ENCODE assay signal across 16 cellular contexts in the genomic region with DNA sequence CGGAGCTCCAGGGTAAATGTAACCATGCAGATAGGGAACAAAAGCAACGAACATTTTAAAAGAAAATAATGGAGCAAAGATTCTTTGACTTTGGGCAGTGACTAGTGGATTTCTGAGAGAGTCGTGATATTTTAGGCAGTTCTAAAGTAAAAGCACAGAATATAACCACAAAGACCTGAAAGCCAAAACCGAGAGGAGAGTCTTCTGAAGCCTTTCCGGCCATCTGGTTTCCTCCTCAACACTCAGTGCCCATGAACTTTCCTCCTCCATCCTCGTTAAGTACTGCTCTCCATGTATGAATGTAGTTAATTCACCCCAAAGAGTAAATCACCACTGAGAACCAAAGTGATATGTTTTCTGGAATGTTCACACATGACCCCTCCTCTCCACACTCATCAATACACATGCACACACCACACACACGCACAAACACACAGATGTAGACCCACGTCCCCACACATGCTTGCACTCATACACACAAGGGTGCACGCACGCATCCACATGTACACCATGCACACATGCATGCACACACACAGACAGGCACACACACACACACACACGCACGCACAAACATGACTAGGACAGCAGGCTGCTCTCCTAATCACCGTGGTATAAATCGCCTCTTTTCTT.
DNase-seq lines count a peak whose midpoint lies in the region; TF ChIP-seq lines count a peak whose summit lies in the region.
"Had no signal": no experiment of that assay in that cellular context is flagged by ENCODE, and none has a peak within 500 bp of the region (broad histone marks: within the 10 kb centered on the region; RNA-seq: fewer than 3 reads in every experiment).

No MANE protein-coding gene starts in this region.

- H3K9me3 ChIP-seq in H9 (ENCODE audit: control insufficient read depth, low read depth, low read length), result no peaks in the 10 kb centered on the region
- no peaks in the 10 kb centered on the region for H3K9me3 ChIP-seq in HUES48 (ENCODE audit: control insufficient read depth, insufficient read depth, low read length)
- peaks cover 0 to 2% of the 10 kb centered on the region in 2 donors for H3K9me3 ChIP-seq in neuronal stem cell (replicated peaks in 1 of 2; ENCODE audit: control insufficient read depth in 2 of 2, insufficient read depth in 1 of 2, low read depth in 1 of 2, low read length in 2 of 2)
- no peaks in the 10 kb centered on the region for H3K9me3 ChIP-seq in spleen
- H3K9me3 ChIP-seq: BE2C, heart right ventricle had no signal

- H3K27me3 ChIP-seq in H9 (ENCODE audit: insufficient read depth, low read length) (no peaks in the 10 kb centered on the region), HUES48 (ENCODE audit: control insufficient read depth, insufficient read depth, low read length) (no peaks in the 10 kb centered on the region), neuronal stem cell (ENCODE audit: control insufficient read depth in 3 of 3, insufficient read depth in 3 of 3, low read depth in 1 of 3, low read length in 3 of 3) (peaks cover 0 to 17% (median 0%) of the 10 kb centered on the region in 3 experiments), spleen (replicated peaks in 1 of 7) (peaks cover 0 to 80% (median 0%) of the 10 kb centered on the region in 7 donors)
- H3K27me3 ChIP-seq: cardiac muscle cell had no signal

- H3K79me2 ChIP-seq in H9 (ENCODE audit: insufficient read depth, low read length), result no peaks in the 10 kb centered on the region

- H3K9me3 Mint-ChIP-seq in H9, result no peaks in the 10 kb centered on the region

- no peak for TF ChIP-seq POLR2A in spleen (IDR thresholded peaks at IDR 0.05)

- H4K8ac ChIP-seq in H9 (replicated peaks; ENCODE audit: insufficient read length, low read depth, low read length), result peak overlapping the region; percentile 43
- no peak overlapping the region for H4K8ac ChIP-seq in neuronal stem cell (ENCODE audit: low read depth, low read length)

- no peak overlapping the region for H3T11ph ChIP-seq in H9 (ENCODE audit: low read length)

- H3K4me3 ChIP-seq in HUES48 (ENCODE audit: low read depth, low read length) (no peak overlapping the region), neuronal stem cell (ENCODE audit: low read length in 2 of 2) (peak overlapping the region in 1 of 2 donors; percentile 62), spleen (no peak overlapping the region)
- H3K4me3 ChIP-seq: cardiac muscle cell, heart right ventricle had no signal

- H4K91ac ChIP-seq in H9 (ENCODE audit: insufficient read length, low read depth, low read length), result no peak overlapping the region
- H4K91ac ChIP-seq in neuronal stem cell (ENCODE audit: low read depth, low read length, poor library complexity), result no peak overlapping the region

- H2BK15ac ChIP-seq in H9 (ENCODE audit: low read depth, low read length) (no peak overlapping the region), neuronal stem cell (ENCODE audit: low read length) (no peak overlapping the region)

- peak overlapping the region; percentile 94 for H2BK20ac ChIP-seq in H9 (ENCODE audit: low read depth, low read length, poor library complexity, severe bottlenecking)

- no peak overlapping the region for H2AK5ac ChIP-seq in H9 (ENCODE audit: insufficient read length, low read length)
- no peak overlapping the region for H2AK5ac ChIP-seq in neuronal stem cell (ENCODE audit: low read depth, low read length)

- H3K27me3 Mint-ChIP-seq in H9 (ENCODE audit: low read depth), result peaks cover 15% of the 10 kb centered on the region

- H3K4me2 ChIP-seq in H9 (ENCODE audit: insufficient read depth, insufficient read length, low read length) (no peak overlapping the region), neuronal stem cell (ENCODE audit: insufficient read depth, low read length, poor library complexity, severe bottlenecking) (no peak overlapping the region)

- H3K27ac ChIP-seq in H9 (ENCODE audit: insufficient read length, low read depth, low read length) (no peak overlapping the region), HUES48 (ENCODE audit: low read depth, low read length) (peak overlapping the region; percentile 79), neuronal stem cell (replicated peaks; ENCODE audit: low read length) (no peak overlapping the region), spleen (no peak overlapping the region)
- H3K27ac ChIP-seq: cardiac muscle cell, heart right ventricle had no signal

- no peaks in the 10 kb centered on the region for H3K79me1 ChIP-seq in H9 (ENCODE audit: insufficient read depth, low read depth, low read length, poor library complexity, severe bottlenecking)
- no peaks in the 10 kb centered on the region for H3K79me1 ChIP-seq in neuronal stem cell (ENCODE audit: low read depth, low read length)

- H3K4me1 Mint-ChIP-seq in H9, result peaks cover 29 to 30% of the 10 kb centered on the region in 2 experiments

- no peak overlapping the region for H3K56ac ChIP-seq in H9 (ENCODE audit: insufficient read length, low read depth, low read length)

- no CpG with 5 or more reads among the region's 14 CpGs for WGBS in H9 (ENCODE audit: extremely low coverage, insufficient read length, low lambda C conversion rate)
- WGBS in neuronal stem cell (ENCODE audit: extremely low coverage in 2 of 2, insufficient read length in 2 of 2, insufficient replicate concordance in 1 of 2), 2 donors, result no CpG with 5 or more reads among the region's 14 CpGs
- WGBS in spleen, 5 donors, result 57 to 66% (median 58%) methylated on average over 14 of the region's 14 CpGs

- H3K4me1 ChIP-seq in H9 (ENCODE audit: insufficient read depth, low read length), result peaks cover 10% of the 10 kb centered on the region; the same call in 1 of the 2 replicates
- H3K4me1 ChIP-seq in HUES48 (ENCODE audit: control insufficient read depth, insufficient read depth, low read length), result peaks cover 21% of the 10 kb centered on the region
- H3K4me1 ChIP-seq in neuronal stem cell (ENCODE audit: control insufficient read depth in 2 of 2, insufficient read depth in 1 of 2, low read depth in 1 of 2, low read length in 2 of 2), result peaks cover 0 to 4% of the 10 kb centered on the region in 2 donors
- H3K4me1 ChIP-seq in spleen, result no peaks in the 10 kb centered on the region
- H3K4me1 ChIP-seq: BE2C, heart right ventricle had no signal

- H3K23ac ChIP-seq in H9 (ENCODE audit: insufficient read length, low read depth, low read length) (peak overlapping the region; percentile 72), neuronal stem cell (ENCODE audit: low read depth, low read length, poor library complexity) (peak overlapping the region; percentile 94)

- peak; percentile 29 for DNase-seq in GM19238 (ENCODE audit: insufficient read length, low spot score)
- no peak for DNase-seq in H9
- no peak for DNase-seq in neuronal stem cell (ENCODE audit: low spot score)
- no peak for DNase-seq in NCI-H226
- no peak for DNase-seq in spleen
- DNase-seq in NCI-H1436 treated with DMSO at 0.1 percent for 48 hours (lab: John Stamatoyannopoulos, UW), result no peak
- DNase-seq: activated CD4-positive, alpha-beta T cell treated with anti-CD3 and anti-CD28 coated beads, Interleukin-2, amount 50 U/mL, for 4 hours; activated T-cell treated with anti-CD3 and anti-CD28 coated beads, Interleukin-2, amount 50 U/mL, for 48 hours; BE2C; heart right ventricle; NCI-H1694; NCI-H524; OCI-M1; stimulated activated CD4-positive, alpha-beta T cell treated with anti-CD3 and anti-CD28 coated beads, Interleukin-1b, Interleukin-23, amount 100 ng/mL, for 48 hours had no signal

- no peak overlapping the region for H3K14ac ChIP-seq in H9 (ENCODE audit: insufficient read depth, low read length)
- H3K14ac ChIP-seq in neuronal stem cell (ENCODE audit: low read length), result peak overlapping the region; percentile 91

- no peak overlapping the region for H2AFZ ChIP-seq in H9 (ENCODE audit: low read length)
- H2AFZ ChIP-seq in neuronal stem cell (ENCODE audit: low read length), result peak overlapping the region; percentile 13

- H3K36me3 ChIP-seq in HUES48 (ENCODE audit: control insufficient read depth, insufficient read depth, low read length), result no peaks in the 10 kb centered on the region
- no peaks in the 10 kb centered on the region for H3K36me3 ChIP-seq in neuronal stem cell (replicated peaks in 1 of 2; ENCODE audit: control insufficient read depth in 2 of 2, insufficient read depth in 2 of 2, low read length in 2 of 2)
- no peaks in the 10 kb centered on the region for H3K36me3 ChIP-seq in spleen
- H3K36me3 ChIP-seq: BE2C, cardiac muscle cell, heart right ventricle had no signal

- H2BK5ac ChIP-seq in H9 (ENCODE audit: insufficient read length, low read length), result no peak overlapping the region
- H2BK5ac ChIP-seq in neuronal stem cell (ENCODE audit: low read length), result no peak overlapping the region

- H3K23me2 ChIP-seq in H9 (ENCODE audit: insufficient read length, low read depth, low read length, poor library complexity, severe bottlenecking), result no peaks in the 10 kb centered on the region

- H4K20me1 ChIP-seq in H9 (ENCODE audit: control insufficient read depth, insufficient read depth, insufficient read length), result no peaks in the 10 kb centered on the region

- intact Hi-C loops in spleen (cut with DNase I; ENCODE audit: low total_unique reads), result no loop called here

- H3K4me3 Mint-ChIP-seq in H9, result no peak overlapping the region; a peak in 2 of 5 replicates

- H3K18ac ChIP-seq in H9 (ENCODE audit: insufficient read length, low read depth, low read length) (peak overlapping the region; percentile 56), neuronal stem cell (ENCODE audit: low read length) (peak overlapping the region; percentile 29)

- H3K27ac Mint-ChIP-seq in H9, result peak overlapping the region in 2 of 3 experiments; percentile 16; a peak in 3 of 7 replicates

- no peak overlapping the region for H2BK12ac ChIP-seq in H9 (ENCODE audit: insufficient read length, low read depth, low read length)
- H2BK12ac ChIP-seq in neuronal stem cell (ENCODE audit: low read length), result peak overlapping the region; percentile 87

- H3K9ac ChIP-seq in H9 (ENCODE audit: extremely low read depth, insufficient read length, low read length) (no peak overlapping the region), HUES48 (ENCODE audit: low read depth, low read length) (no peak overlapping the region), neuronal stem cell (ENCODE audit: low read depth, low read length, poor library complexity) (peak overlapping the region; percentile 56)

- H2BK120ac ChIP-seq in H9 (ENCODE audit: low read depth, low read length, poor library complexity, severe bottlenecking) (no peak overlapping the region), neuronal stem cell (ENCODE audit: low read depth, low read length) (no peak overlapping the region)

- no peak overlapping the region for H3K4ac ChIP-seq in H9 (ENCODE audit: low read depth, low read length)
- H3K4ac ChIP-seq in neuronal stem cell (ENCODE audit: low read length), result peak overlapping the region; percentile 4

- H3K36me3 Mint-ChIP-seq in H9 (ENCODE audit: insufficient read depth in 1 of 3, low read depth in 3 of 3), result peaks cover 3 to 11% (median 6%) of the 10 kb centered on the region in 3 experiments; a peak in 3 of 7 replicates

- TF ChIP-seq CTCF in H9 (conservative IDR thresholded peaks at IDR 0.05) (no peak), spleen (IDR thresholded peaks at IDR 0.05 in 8 of 11, conservative IDR thresholded peaks at IDR 0.05 in 3 of 11) (no peak)

- H4K5ac ChIP-seq in H9 (ENCODE audit: insufficient read length, low read depth, low read length), result no peak overlapping the region
